ENCODE assay signal across 25 cellular contexts in the genomic region with DNA sequence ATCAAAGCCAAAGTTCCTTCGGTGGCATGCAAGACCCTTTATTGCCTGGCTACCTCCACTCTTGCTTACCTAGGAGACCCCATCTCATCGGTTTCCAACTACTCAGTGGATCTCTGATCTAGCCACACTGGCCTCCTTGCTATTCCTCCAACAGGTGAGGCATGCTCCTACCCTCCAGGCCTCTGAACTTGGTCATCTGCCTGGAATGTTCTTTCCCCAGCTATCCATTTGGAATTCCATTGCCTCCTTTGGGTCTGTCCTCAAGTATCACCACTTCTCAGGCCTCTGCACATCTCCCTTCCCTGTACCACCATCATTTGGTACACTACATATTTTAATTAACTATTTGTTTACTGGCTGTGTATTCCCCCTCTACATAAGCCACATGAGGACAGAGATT. TPM values are rescaled to one million over a fixed set of nuclear protein-coding genes. Genes with fewer than 3 reads are reported as not detected.
"Had no signal": no experiment of that assay in that cellular context is flagged by ENCODE, and none has a peak within 500 bp of the region (broad histone marks: within the 10 kb centered on the region; RNA-seq: fewer than 3 reads in every experiment).

No MANE protein-coding gene starts in this region.

- H3K4me2 ChIP-seq: hepatocyte, smooth muscle cell had no signal

- H3K79me2 ChIP-seq: hepatocyte had no signal

- H3K36me3 ChIP-seq: left ventricle myocardium inferior, right atrium auricular region, right lobe of liver, upper lobe of left lung, vagina had no signal

- H3K9me3 ChIP-seq: heart right ventricle, left ventricle myocardium inferior, right atrium auricular region, right lobe of liver, tibial nerve, upper lobe of left lung, vagina had no signal

- H3K27me3 Mint-ChIP-seq: progenitor cell of endocrine pancreas had no signal

- H3K4me1 Mint-ChIP-seq: memory B cell; naive thymus-derived CD8-positive, alpha-beta T cell; stimulated activated memory B cell treated with anti-CD40 and anti-IgM and Interleukin-4, amounts not matched to agents 10 μg/mL and 1 μg/mL and 100 μg/mL, for 72 hours; stimulated activated naive CD8-positive, alpha-beta T cell treated with anti-CD3 and anti-CD28 coated beads, Interleukin-15, amount 100 ng/mL, for 72 hours had no signal

- H3K27ac ChIP-seq: heart right ventricle, hepatocyte, left ventricle myocardium inferior, right atrium auricular region, right lobe of liver, tibial nerve, upper lobe of left lung, vagina had no signal

- DNase-seq: heart right ventricle; kidney; left ventricle myocardium inferior; naive thymus-derived CD8-positive, alpha-beta T cell; nucleus accumbens; right lobe of liver; stimulated activated CD4-positive, alpha-beta T cell treated with anti-CD3 and anti-CD28 coated beads, Interleukin-1b, Interleukin-23, amount 100 ng/mL, for 48 hours; stimulated activated CD4-positive, alpha-beta T cell treated with anti-CD3 and anti-CD28 coated beads, Interleukin-2, amount 100 ng/mL, for 48 hours; stimulated activated CD4-positive, alpha-beta T cell treated with anti-CD3 and anti-CD28 coated beads, Interleukin-4, amount 100 ng/mL, for 4 hours; stimulated activated CD8-positive, alpha-beta memory T cell treated with anti-CD3 and anti-CD28 coated beads, Interleukin-4, amount 100 ng/mL, for 48 hours; stimulated activated naive CD4-positive, alpha-beta T cell treated with Interleukin-2 at 50 U/mL for 16 hours; stimulated activated naive CD8-positive, alpha-beta T cell treated with anti-CD3 and anti-CD28 coated beads, Interleukin-15, amount 100 ng/mL, for 72 hours; substantia nigra; upper lobe of left lung had no signal

- H2AFZ ChIP-seq: hepatocyte had no signal

- H3K27me3 ChIP-seq: heart right ventricle, hepatocyte, right atrium auricular region, right lobe of liver, tibial nerve, upper lobe of left lung, vagina had no signal

- H3K4me3 ChIP-seq: heart right ventricle, hepatocyte, left ventricle myocardium inferior, lung, right atrium auricular region, right lobe of liver, smooth muscle cell, tibial nerve, upper lobe of left lung, vagina had no signal

- H3K4me1 ChIP-seq: right lobe of liver, upper lobe of left lung, vagina had no signal

- H3K9me3 Mint-ChIP-seq: nephron; neural crest cell; stimulated activated memory B cell treated with anti-CD40 and anti-IgM and Interleukin-4, amounts not matched to agents 10 μg/mL and 1 μg/mL and 100 μg/mL, for 72 hours had no signal

- H3K27ac Mint-ChIP-seq: memory B cell; naive thymus-derived CD8-positive, alpha-beta T cell; progenitor cell of endocrine pancreas; stimulated activated memory B cell treated with anti-CD40 and anti-IgM and Interleukin-4, amounts not matched to agents 10 μg/mL and 1 μg/mL and 100 μg/mL, for 72 hours; stimulated activated naive CD8-positive, alpha-beta T cell treated with anti-CD3 and anti-CD28 coated beads, Interleukin-15, amount 100 ng/mL, for 72 hours had no signal

- H3K36me3 Mint-ChIP-seq: memory B cell; naive thymus-derived CD8-positive, alpha-beta T cell; stimulated activated memory B cell treated with anti-CD40 and anti-IgM and Interleukin-4, amounts not matched to agents 10 μg/mL and 1 μg/mL and 100 μg/mL, for 72 hours had no signal

- H3K4me3 Mint-ChIP-seq: memory B cell; naive thymus-derived CD8-positive, alpha-beta T cell; nephron; neural crest cell; stimulated activated memory B cell treated with anti-CD40 and anti-IgM and Interleukin-4, amounts not matched to agents 10 μg/mL and 1 μg/mL and 100 μg/mL, for 72 hours; stimulated activated naive CD8-positive, alpha-beta T cell treated with anti-CD3 and anti-CD28 coated beads, Interleukin-15, amount 100 ng/mL, for 72 hours had no signal

RNA-seq across cellular contexts. Expression of a gene that starts 11.2 kb away (rescaled TPM):
- total RNA-seq: naive thymus-derived CD8-positive, alpha-beta T cell had no signal
- polyA plus RNA-seq: naive thymus-derived CD8-positive, alpha-beta T cell had no signal
